1 cellular context compared by ENCODE assay signal in the genomic region with DNA sequence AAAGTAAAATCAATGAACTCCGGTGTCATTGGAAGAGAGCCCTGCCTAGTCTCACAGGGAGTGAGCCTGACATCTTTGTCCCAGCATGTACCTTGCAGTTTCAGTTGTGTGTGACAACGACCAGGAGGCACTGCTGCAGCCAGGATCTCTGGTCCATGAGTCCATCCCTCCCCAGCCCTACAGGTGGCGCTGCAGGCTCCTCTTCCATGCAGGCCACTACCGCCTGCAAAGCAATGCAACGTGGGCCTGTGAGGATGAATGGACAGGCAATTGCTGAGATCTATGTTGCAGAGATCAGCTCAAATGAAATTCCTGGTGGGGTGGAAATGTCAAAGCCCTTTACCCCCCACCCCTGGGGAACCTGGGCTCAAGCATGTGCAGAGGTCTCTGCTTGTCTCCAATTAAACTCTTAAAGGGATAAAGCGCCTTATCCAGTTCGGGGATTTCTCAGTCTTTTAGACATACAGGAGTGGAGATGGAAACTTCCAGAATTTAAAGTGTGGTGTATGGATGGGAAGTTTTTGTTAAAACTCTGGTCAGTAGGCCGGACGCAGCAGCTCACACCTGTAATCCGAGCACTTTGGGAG.
TF ChIP-seq lines count a peak whose summit lies in the region.

No MANE protein-coding gene starts in this region.

TF ChIP-seq in HepG2, 621 proteins besides CTCF, POLR2A, EP300 and RAD21 (continued from another document and continues in another):
- TF ChIP-seq, protein P1, sequence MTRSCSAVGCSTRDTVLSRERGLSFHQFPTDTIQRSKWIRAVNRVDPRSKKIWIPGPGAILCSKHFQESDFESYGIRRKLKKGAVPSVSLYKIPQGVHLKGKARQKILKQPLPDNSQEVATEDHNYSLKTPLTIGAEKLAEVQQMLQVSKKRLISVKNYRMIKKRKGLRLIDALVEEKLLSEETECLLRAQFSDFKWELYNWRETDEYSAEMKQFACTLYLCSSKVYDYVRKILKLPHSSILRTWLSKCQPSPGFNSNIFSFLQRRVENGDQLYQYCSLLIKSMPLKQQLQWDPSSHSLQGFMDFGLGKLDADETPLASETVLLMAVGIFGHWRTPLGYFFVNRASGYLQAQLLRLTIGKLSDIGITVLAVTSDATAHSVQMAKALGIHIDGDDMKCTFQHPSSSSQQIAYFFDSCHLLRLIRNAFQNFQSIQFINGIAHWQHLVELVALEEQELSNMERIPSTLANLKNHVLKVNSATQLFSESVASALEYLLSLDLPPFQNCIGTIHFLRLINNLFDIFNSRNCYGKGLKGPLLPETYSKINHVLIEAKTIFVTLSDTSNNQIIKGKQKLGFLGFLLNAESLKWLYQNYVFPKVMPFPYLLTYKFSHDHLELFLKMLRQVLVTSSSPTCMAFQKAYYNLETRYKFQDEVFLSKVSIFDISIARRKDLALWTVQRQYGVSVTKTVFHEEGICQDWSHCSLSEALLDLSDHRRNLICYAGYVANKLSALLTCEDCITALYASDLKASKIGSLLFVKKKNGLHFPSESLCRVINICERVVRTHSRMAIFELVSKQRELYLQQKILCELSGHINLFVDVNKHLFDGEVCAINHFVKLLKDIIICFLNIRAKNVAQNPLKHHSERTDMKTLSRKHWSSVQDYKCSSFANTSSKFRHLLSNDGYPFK (CRISPR knock-in tag; IDR thresholded peaks at IDR 0.05; ENCODE audit: borderline replicate concordance): peak; percentile 55; the same call in 1 of the 2 replicates
- TF ChIP-seq ZNF501 (CRISPR knock-in tag; IDR thresholded peaks at IDR 0.05) (peak; percentile 75; the same call in 1 of the 2 replicates), ZKSCAN8 (CRISPR knock-in tag; IDR thresholded peaks at IDR 0.05; ENCODE audit: borderline replicate concordance) (no peak), CBX5 (CRISPR knock-in tag; IDR thresholded peaks at IDR 0.05; ENCODE audit: borderline replicate concordance) (peak; percentile 79; the same call in 1 of the 2 replicates), GATAD2A (CRISPR knock-in tag; IDR thresholded peaks at IDR 0.05) (peak; percentile 43), SAP130 (CRISPR knock-in tag; IDR thresholded peaks at IDR 0.05; ENCODE audit: low read depth) (peak; percentile 52), ZFX (CRISPR knock-in tag; IDR thresholded peaks at IDR 0.05; ENCODE audit: low read depth) (peak; percentile 74), SP1 (IDR thresholded peaks at IDR 0.05) (no peak), SP1 (CRISPR knock-in tag; IDR thresholded peaks at IDR 0.05) (0 out of 2 replicates have a peak, but pooled peaks have one; percentile 51), LCORL (IDR thresholded peaks at IDR 0.05) (no peak), LCORL (CRISPR knock-in tag; IDR thresholded peaks at IDR 0.05) (peak; percentile 47; the same call in 1 of the 2 replicates), ZNF44 (CRISPR knock-in tag; IDR thresholded peaks at IDR 0.05) (0 out of 2 replicates have a peak, but pooled peaks have one; percentile 81), KAT8 (CRISPR knock-in tag; IDR thresholded peaks at IDR 0.05) (0 out of 2 replicates have a peak, but pooled peaks have one; percentile 42), ERF (CRISPR knock-in tag; IDR thresholded peaks at IDR 0.05) (peak; percentile 59), ZNF777 (CRISPR knock-in tag; IDR thresholded peaks at IDR 0.05) (no peak), AGO1 (IDR thresholded peaks at IDR 0.05; ENCODE audit: low read depth, low read length, poor library complexity, severe bottlenecking) (no peak), ZFY (CRISPR knock-in tag; IDR thresholded peaks at IDR 0.05) (peak; percentile 48; the same call in 1 of the 2 replicates), TEAD3 (CRISPR knock-in tag; optimal IDR thresholded peaks at IDR 0.05; ENCODE audit: borderline replicate concordance) (peak; percentile 49), ZSCAN9 (CRISPR knock-in tag; IDR thresholded peaks at IDR 0.05; ENCODE audit: borderline replicate concordance) (0 out of 2 replicates have a peak, but pooled peaks have one; percentile 18), ZNF773 (CRISPR knock-in tag; IDR thresholded peaks at IDR 0.05; ENCODE audit: borderline replicate concordance) (no peak), XRCC5 (optimal IDR thresholded peaks at IDR 0.05; ENCODE audit: low read length) (peak; percentile 91), ZNF850 (CRISPR knock-in tag; conservative IDR thresholded peaks at IDR 0.05) (no peak), RNF2 (conservative IDR thresholded peaks at IDR 0.05; ENCODE audit: low read depth) (no peak), CEBPG (CRISPR knock-in tag; IDR thresholded peaks at IDR 0.05) (peak; percentile 40; the same call in 1 of the 2 replicates), KLF16 (CRISPR knock-in tag; IDR thresholded peaks at IDR 0.05) (peak in 1 of 2 experiments; percentile 40; a peak in 1 of 4 replicates), SMC3 (IDR thresholded peaks at IDR 0.05; ENCODE audit: low read length) (peak; percentile 58), RBM39 (IDR thresholded peaks at IDR 0.05; ENCODE audit: low read depth, low read length, poor library complexity, severe bottlenecking) (peak; percentile 34), STAG1 (CRISPR knock-in tag; IDR thresholded peaks at IDR 0.05) (peak; percentile 87), GATAD1 (CRISPR knock-in tag; IDR thresholded peaks at IDR 0.05) (0 out of 2 replicates have a peak, but pooled peaks have one; percentile 19), MXD4 (CRISPR knock-in tag; IDR thresholded peaks at IDR 0.05) (0 out of 2 replicates have a peak, but pooled peaks have one; percentile 27), ZNF432 (CRISPR knock-in tag; IDR thresholded peaks at IDR 0.05; ENCODE audit: borderline replicate concordance) (no peak), ELF1 (CRISPR knock-in tag; IDR thresholded peaks at IDR 0.05) (0 out of 2 replicates have a peak, but pooled peaks have one; percentile 35), ZNF331 (CRISPR knock-in tag; IDR thresholded peaks at IDR 0.05) (peak; percentile 72; the same call in 1 of the 2 replicates), ZMYM4 (CRISPR knock-in tag; IDR thresholded peaks at IDR 0.05) (peak; percentile 44; the same call in 1 of the 2 replicates), MED1 (CRISPR knock-in tag; IDR thresholded peaks at IDR 0.05) (0 out of 2 replicates have a peak, but pooled peaks have one; percentile 18), NONO (IDR thresholded peaks at IDR 0.05) (no peak), NONO (CRISPR knock-in tag; conservative IDR thresholded peaks at IDR 0.05) (0 out of 2 replicates have a peak, but pooled peaks have one; percentile 35), ZNF749 (CRISPR knock-in tag; IDR thresholded peaks at IDR 0.05; ENCODE audit: borderline replicate concordance) (no peak), ZFP37 (CRISPR knock-in tag; IDR thresholded peaks at IDR 0.05; ENCODE audit: borderline replicate concordance) (no peak), IRF2 (CRISPR knock-in tag; IDR thresholded peaks at IDR 0.05) (0 out of 2 replicates have a peak, but pooled peaks have one; percentile 30), RXRB (CRISPR knock-in tag; IDR thresholded peaks at IDR 0.05; ENCODE audit: borderline replicate concordance) (peak; percentile 30; the same call in 1 of the 2 replicates), ZNF224 (CRISPR knock-in tag; IDR thresholded peaks at IDR 0.05) (no peak), SALL1 (CRISPR knock-in tag; IDR thresholded peaks at IDR 0.05) (peak; percentile 73), MIER3 (CRISPR knock-in tag; IDR thresholded peaks at IDR 0.05; ENCODE audit: borderline replicate concordance) (peak; percentile 69; the same call in 1 of the 2 replicates), HNF4A (CRISPR knock-in tag; IDR thresholded peaks at IDR 0.05) (0 out of 2 replicates have a peak, but pooled peaks have one; percentile 5)
- TF ChIP-seq, protein P2, sequence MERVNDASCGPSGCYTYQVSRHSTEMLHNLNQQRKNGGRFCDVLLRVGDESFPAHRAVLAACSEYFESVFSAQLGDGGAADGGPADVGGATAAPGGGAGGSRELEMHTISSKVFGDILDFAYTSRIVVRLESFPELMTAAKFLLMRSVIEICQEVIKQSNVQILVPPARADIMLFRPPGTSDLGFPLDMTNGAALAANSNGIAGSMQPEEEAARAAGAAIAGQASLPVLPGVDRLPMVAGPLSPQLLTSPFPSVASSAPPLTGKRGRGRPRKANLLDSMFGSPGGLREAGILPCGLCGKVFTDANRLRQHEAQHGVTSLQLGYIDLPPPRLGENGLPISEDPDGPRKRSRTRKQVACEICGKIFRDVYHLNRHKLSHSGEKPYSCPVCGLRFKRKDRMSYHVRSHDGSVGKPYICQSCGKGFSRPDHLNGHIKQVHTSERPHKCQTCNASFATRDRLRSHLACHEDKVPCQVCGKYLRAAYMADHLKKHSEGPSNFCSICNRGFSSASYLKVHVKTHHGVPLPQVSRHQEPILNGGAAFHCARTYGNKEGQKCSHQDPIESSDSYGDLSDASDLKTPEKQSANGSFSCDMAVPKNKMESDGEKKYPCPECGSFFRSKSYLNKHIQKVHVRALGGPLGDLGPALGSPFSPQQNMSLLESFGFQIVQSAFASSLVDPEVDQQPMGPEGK (CRISPR knock-in tag; IDR thresholded peaks at IDR 0.05): 0 out of 2 replicates have a peak, but pooled peaks have one; percentile 25
- TF ChIP-seq, protein P3, sequence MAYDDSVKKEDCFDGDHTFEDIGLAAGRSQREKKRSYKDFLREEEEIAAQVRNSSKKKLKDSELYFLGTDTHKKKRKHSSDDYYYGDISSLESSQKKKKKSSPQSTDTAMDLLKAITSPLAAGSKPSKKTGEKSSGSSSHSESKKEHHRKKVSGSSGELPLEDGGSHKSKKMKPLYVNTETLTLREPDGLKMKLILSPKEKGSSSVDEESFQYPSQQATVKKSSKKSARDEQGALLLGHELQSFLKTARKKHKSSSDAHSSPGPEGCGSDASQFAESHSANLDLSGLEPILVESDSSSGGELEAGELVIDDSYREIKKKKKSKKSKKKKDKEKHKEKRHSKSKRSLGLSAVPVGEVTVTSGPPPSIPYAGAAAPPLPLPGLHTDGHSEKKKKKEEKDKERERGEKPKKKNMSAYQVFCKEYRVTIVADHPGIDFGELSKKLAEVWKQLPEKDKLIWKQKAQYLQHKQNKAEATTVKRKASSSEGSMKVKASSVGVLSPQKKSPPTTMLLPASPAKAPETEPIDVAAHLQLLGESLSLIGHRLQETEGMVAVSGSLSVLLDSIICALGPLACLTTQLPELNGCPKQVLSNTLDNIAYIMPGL (CRISPR knock-in tag; IDR thresholded peaks at IDR 0.05; ENCODE audit: borderline replicate concordance in 1 of 2, low read depth in 1 of 2): peak; percentile 58 to 63; a peak in 1 of 4 replicates
- TF ChIP-seq, protein P4, sequence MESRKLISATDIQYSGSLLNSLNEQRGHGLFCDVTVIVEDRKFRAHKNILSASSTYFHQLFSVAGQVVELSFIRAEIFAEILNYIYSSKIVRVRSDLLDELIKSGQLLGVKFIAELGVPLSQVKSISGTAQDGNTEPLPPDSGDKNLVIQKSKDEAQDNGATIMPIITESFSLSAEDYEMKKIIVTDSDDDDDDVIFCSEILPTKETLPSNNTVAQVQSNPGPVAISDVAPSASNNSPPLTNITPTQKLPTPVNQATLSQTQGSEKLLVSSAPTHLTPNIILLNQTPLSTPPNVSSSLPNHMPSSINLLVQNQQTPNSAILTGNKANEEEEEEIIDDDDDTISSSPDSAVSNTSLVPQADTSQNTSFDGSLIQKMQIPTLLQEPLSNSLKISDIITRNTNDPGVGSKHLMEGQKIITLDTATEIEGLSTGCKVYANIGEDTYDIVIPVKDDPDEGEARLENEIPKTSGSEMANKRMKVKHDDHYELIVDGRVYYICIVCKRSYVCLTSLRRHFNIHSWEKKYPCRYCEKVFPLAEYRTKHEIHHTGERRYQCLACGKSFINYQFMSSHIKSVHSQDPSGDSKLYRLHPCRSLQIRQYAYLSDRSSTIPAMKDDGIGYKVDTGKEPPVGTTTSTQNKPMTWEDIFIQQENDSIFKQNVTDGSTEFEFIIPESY (CRISPR knock-in tag; IDR thresholded peaks at IDR 0.05): peak; percentile 53; the same call in 1 of the 2 replicates
- TF ChIP-seq, protein P5, sequence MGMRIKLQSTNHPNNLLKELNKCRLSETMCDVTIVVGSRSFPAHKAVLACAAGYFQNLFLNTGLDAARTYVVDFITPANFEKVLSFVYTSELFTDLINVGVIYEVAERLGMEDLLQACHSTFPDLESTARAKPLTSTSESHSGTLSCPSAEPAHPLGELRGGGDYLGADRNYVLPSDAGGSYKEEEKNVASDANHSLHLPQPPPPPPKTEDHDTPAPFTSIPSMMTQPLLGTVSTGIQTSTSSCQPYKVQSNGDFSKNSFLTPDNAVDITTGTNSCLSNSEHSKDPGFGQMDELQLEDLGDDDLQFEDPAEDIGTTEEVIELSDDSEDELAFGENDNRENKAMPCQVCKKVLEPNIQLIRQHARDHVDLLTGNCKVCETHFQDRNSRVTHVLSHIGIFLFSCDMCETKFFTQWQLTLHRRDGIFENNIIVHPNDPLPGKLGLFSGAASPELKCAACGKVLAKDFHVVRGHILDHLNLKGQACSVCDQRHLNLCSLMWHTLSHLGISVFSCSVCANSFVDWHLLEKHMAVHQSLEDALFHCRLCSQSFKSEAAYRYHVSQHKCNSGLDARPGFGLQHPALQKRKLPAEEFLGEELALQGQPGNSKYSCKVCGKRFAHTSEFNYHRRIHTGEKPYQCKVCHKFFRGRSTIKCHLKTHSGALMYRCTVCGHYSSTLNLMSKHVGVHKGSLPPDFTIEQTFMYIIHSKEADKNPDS (CRISPR knock-in tag; IDR thresholded peaks at IDR 0.05): no peak
- TF ChIP-seq, protein P6, sequence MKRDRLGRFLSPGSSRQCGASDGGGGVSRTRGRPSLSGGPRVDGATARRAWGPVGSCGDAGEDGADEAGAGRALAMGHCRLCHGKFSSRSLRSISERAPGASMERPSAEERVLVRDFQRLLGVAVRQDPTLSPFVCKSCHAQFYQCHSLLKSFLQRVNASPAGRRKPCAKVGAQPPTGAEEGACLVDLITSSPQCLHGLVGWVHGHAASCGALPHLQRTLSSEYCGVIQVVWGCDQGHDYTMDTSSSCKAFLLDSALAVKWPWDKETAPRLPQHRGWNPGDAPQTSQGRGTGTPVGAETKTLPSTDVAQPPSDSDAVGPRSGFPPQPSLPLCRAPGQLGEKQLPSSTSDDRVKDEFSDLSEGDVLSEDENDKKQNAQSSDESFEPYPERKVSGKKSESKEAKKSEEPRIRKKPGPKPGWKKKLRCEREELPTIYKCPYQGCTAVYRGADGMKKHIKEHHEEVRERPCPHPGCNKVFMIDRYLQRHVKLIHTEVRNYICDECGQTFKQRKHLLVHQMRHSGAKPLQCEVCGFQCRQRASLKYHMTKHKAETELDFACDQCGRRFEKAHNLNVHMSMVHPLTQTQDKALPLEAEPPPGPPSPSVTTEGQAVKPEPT (CRISPR knock-in tag; IDR thresholded peaks at IDR 0.05; ENCODE audit: low read depth): no peak
- TF ChIP-seq, protein P7, sequence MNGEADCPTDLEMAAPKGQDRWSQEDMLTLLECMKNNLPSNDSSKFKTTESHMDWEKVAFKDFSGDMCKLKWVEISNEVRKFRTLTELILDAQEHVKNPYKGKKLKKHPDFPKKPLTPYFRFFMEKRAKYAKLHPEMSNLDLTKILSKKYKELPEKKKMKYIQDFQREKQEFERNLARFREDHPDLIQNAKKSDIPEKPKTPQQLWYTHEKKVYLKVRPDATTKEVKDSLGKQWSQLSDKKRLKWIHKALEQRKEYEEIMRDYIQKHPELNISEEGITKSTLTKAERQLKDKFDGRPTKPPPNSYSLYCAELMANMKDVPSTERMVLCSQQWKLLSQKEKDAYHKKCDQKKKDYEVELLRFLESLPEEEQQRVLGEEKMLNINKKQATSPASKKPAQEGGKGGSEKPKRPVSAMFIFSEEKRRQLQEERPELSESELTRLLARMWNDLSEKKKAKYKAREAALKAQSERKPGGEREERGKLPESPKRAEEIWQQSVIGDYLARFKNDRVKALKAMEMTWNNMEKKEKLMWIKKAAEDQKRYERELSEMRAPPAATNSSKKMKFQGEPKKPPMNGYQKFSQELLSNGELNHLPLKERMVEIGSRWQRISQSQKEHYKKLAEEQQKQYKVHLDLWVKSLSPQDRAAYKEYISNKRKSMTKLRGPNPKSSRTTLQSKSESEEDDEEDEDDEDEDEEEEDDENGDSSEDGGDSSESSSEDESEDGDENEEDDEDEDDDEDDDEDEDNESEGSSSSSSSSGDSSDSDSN (CRISPR knock-in tag; IDR thresholded peaks at IDR 0.05): peak; percentile 29; the same call in 1 of the 2 replicates
